In the genomic region with DNA sequence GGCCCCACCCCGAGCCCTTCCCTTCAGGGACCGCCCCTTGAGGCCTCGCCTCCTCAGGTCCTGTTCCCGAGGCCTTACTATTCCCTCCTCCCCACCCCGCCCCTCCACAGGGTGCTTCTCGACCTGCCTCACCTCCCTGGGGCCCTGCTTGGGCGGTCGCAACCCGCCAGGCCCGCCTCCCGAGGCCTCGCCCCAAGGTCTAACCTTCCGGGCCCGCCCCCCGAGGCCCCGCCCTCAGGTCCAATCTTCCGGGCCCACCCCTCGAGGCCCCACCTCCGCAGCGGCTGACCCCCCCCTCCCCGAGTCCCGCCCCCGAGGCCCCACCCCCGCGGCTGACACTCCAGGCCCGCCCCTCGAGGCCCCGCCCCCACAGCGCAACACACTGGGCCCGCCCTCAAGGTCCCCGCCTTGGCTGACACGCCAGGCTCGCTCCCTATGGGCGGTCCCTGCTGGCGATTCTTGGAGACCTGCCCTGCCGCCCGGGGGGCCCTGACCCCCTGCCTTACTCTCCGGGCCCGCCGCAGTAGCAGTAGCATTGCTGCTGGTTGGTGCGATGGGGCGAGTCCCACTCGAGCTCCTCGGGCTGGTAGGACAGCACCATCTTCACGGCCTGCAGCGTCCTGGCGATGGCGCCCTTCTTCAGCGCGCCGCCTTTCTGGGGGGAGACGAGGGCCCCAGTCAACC, we compare ENCODE assay signal across 8 cellular contexts. TPM values are rescaled to one million over a fixed set of nuclear protein-coding genes. Genes with fewer than 3 reads are reported as not detected.
DNase-seq lines count a peak whose midpoint lies in the region; ATAC-seq and TF ChIP-seq lines count a peak whose summit lies in the region.

No MANE protein-coding gene starts in this region.

- peak; percentile 87 for ATAC-seq in GM21529 (IDR thresholded peaks at IDR 0.05; ENCODE audit: unreplicated experiment)

- no peaks in the 10 kb centered on the region for H3K9me3 Mint-ChIP-seq in T-helper 2 cell treated with Interferon-gamma antibody and Interleukin-4, amounts not matched to agents 5 μg/mL and 100 μg/mL, for 36 hours

- H3K4me3 ChIP-seq in Jurkat, Clone E6-1 (ENCODE audit: low read length), result peak overlapping the region; percentile 41
- H3K4me3 ChIP-seq in astrocyte of the cerebellum (ENCODE audit: low read depth, low read length) (peak overlapping the region; percentile 47), retinal pigment epithelial cell (ENCODE audit: low read length) (peak overlapping the region; percentile 69)

- peaks cover 78% of the 10 kb centered on the region for H3K36me3 Mint-ChIP-seq in T-helper 2 cell treated with Interferon-gamma antibody and Interleukin-4, amounts not matched to agents 5 μg/mL and 100 μg/mL, for 36 hours (ENCODE audit: low read depth)

- peak overlapping the region; percentile 84 for H3K4me3 Mint-ChIP-seq in T-helper 2 cell treated with Interferon-gamma antibody and Interleukin-4, amounts not matched to agents 5 μg/mL and 100 μg/mL, for 36 hours

- H3K27ac Mint-ChIP-seq in T-helper 2 cell treated with Interferon-gamma antibody and Interleukin-4, amounts not matched to agents 5 μg/mL and 100 μg/mL, for 36 hours, result peak overlapping the region; percentile 93

- TF ChIP-seq CTCF in astrocyte of the cerebellum (IDR thresholded peaks at IDR 0.05; ENCODE audit: low read depth, low read length, missing control alignments), result peak; percentile 56
- TF ChIP-seq CTCF in retinal pigment epithelial cell (conservative IDR thresholded peaks at IDR 0.05; ENCODE audit: low read depth, low read length), result peak; percentile 55

- H3K4me1 Mint-ChIP-seq in T-helper 2 cell treated with Interferon-gamma antibody and Interleukin-4, amounts not matched to agents 5 μg/mL and 100 μg/mL, for 36 hours (ENCODE audit: low read depth), result peaks cover 36% of the 10 kb centered on the region

- H3K27me3 Mint-ChIP-seq in T-helper 2 cell treated with Interferon-gamma antibody and Interleukin-4, amounts not matched to agents 5 μg/mL and 100 μg/mL, for 36 hours (ENCODE audit: low read depth), result no peaks in the 10 kb centered on the region

- peak; percentile 47 for DNase-seq in Daoy (ENCODE audit: low read depth)
- DNase-seq in Jurkat, Clone E6-1 (ENCODE audit: low read depth, low spot score), result peak; percentile 93
- DNase-seq in T-helper 2 cell treated with Interferon-gamma antibody and Interleukin-4, amounts not matched to agents 5 μg/mL and 100 μg/mL, for 36 hours (ENCODE audit: low spot score), result peak; percentile 91
- DNase-seq in astrocyte of the cerebellum (ENCODE audit: low read depth), result peak; percentile 57
- DNase-seq in hippocampal formation (lab: John Stamatoyannopoulos, UW), result peak; percentile 76 to 93
- peak; percentile 86 for DNase-seq in retinal pigment epithelial cell (ENCODE audit: low read depth)
- DNase-seq in NCI-H128 (lab: John Stamatoyannopoulos, UW; ENCODE audit: unreplicated experiment), result no peak

- in situ Hi-C loops in astrocyte of the cerebellum (cut with HindIII; ENCODE audit: low sequenced_read_pairs), result no loop called here

RNA-seq across cellular contexts. Expression of a gene that starts 8.2 kb away (rescaled TPM):
- total RNA-seq in Daoy (2014; rRNA removed; shearing (Covaris generic)), result 101 and 108 TPM in 2 replicates
- 108 TPM for polyA plus RNA-seq in Jurkat, Clone E6-1 (2012; ENCODE audit: insufficient read depth, insufficient read length)

RNA-seq across cellular contexts. Expression of a gene that starts 26.1 kb away (rescaled TPM):
- 38.0 and 40.7 TPM in 2 replicates for total RNA-seq in Daoy (2014; rRNA removed; shearing (Covaris generic))
- 23.6 TPM for polyA plus RNA-seq in Jurkat, Clone E6-1 (2012; ENCODE audit: insufficient read depth, insufficient read length)

RNA-seq across cellular contexts. Expression of a gene that starts 57.8 kb away (rescaled TPM):
- total RNA-seq in Daoy (2014; rRNA removed; shearing (Covaris generic)), result 8.1 and 11.6 TPM in 2 replicates
- polyA plus RNA-seq in Jurkat, Clone E6-1 (2012; ENCODE audit: insufficient read depth, insufficient read length), result 3.0 TPM
